ENCODE assay signal across 21 cellular contexts in the genomic region with DNA sequence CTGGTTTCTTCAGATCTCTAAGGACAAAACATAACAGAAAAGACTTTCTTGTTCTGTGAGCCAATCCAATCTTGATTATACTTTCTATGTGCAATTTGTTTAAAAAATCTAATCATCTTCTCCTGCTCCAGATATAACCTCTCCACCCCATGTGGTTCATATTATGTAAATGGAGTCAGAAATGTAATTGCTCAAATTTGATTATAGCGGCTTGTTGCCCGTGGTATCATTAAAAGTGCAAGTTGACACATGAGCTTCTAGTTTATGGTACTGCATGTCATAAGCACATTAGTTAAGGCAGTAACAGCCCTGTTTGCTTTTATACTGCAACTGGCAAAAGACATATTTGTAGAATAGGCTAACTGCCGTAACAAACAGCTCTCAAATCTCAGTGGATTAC.
"Had no signal": no experiment of that assay in that cellular context is flagged by ENCODE, and none has a peak within 500 bp of the region (broad histone marks: within the 10 kb centered on the region; RNA-seq: fewer than 3 reads in every experiment).

No MANE protein-coding gene starts in this region.

- H3K27me3 ChIP-seq: Peyer's patch, SJCRH30 had no signal

- ATAC-seq: Right ventricle myocardium inferior had no signal

- H2AFZ ChIP-seq: PC-9 had no signal

- H3K27ac ChIP-seq: PC-9, Peyer's patch, SJCRH30 had no signal

- H3K4me3 ChIP-seq: PC-9, Peyer's patch, SJCRH30 had no signal

- H3K9me3 ChIP-seq: Peyer's patch, SJCRH30 had no signal

- H3K4me1 ChIP-seq: Peyer's patch, SJCRH30 had no signal

- DNase-seq: KBM-7; MV-4-11; NCI-H1092; NCI-H1105 treated with DMSO at 0.1 percent for 48 hours; NCI-H1417 treated with DMSO at 0.1 percent for 48 hours; NCI-H146; NCI-H1694 treated with DMSO at 0.1 percent for 48 hours; NCI-H1930; NCI-H2081; NCI-H2107; NCI-H2227 treated with DMSO at 0.1 percent for 48 hours; NCI-H524; NCI-H526 treated with DMSO at 0.1 percent for 48 hours; NCI-H774; NK-92 treated with Interleukin-12 subunit alpha and Interleukin-12 subunit beta, amount 100 ng/mL, for 24 hours; OCI-M1; PC-9; Peyer's patch; SHP77 treated with DMSO at 0.1 percent for 48 hours; SJCRH30 had no signal

- H3K36me3 ChIP-seq: Peyer's patch, SJCRH30 had no signal

- H3K4me2 ChIP-seq: PC-9 had no signal
